Comparison of ENCODE assay signal across 11 cellular contexts in the genomic region with DNA sequence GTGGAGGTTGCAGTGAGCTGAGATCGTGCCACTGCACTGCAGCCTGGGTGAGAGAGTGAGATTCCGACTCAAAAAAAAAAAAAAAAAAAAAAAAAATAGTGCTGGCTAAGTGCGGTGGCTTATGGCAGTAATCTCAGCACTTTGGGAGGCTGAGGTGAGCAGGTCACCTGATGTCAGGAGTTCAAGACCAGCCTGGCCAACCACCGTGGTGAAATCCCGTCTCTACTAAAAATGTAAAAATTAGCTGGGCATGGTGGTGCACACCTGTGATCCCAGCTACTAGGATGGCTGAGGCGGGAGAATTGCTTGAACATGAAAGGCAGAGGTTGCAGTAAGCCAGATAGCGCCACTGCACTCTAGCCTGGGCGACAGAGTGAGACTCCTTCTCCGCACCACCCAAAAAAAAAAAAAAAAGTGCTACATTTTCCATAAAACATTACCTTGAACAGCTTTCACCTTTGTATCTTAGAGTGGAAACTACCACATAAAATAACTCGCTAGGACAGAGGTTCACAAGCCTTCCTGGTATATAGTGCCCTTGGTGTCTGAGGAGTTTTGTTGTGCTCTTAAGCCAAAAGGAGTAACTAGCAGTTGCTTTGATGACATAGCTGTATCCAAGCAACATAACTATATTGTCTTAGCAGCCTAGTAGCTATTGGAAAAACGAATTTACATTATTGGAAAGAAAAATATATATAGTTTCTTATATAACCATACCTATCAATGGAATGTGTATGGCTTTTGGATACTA. TPM values are rescaled to one million over a fixed set of nuclear protein-coding genes. Genes with fewer than 3 reads are reported as not detected.
DNase-seq lines count a peak whose midpoint lies in the region; ATAC-seq and TF ChIP-seq lines count a peak whose summit lies in the region.
"Had no signal": no experiment of that assay in that cellular context is flagged by ENCODE, and none has a peak within 500 bp of the region (broad histone marks: within the 10 kb centered on the region; RNA-seq: fewer than 3 reads in every experiment).

No MANE protein-coding gene starts in this region.

- H3K4me3 Mint-ChIP-seq in stimulated activated naive CD8-positive, alpha-beta T cell treated with anti-CD3 and anti-CD28 coated beads, Interleukin-15, amount 100 ng/mL, for 72 hours, result no peak overlapping the region
- H3K4me3 Mint-ChIP-seq: stimulated activated naive B cell treated with anti-CD40 and anti-IgM and Interleukin-4, amounts not matched to agents 10 μg/mL and 1 μg/mL and 100 μg/mL, for 72 hours had no signal

- H3K27ac ChIP-seq in RWPE1, result peak overlapping the region; percentile 26

- H3K27me3 Mint-ChIP-seq in stimulated activated naive CD8-positive, alpha-beta T cell treated with anti-CD3 and anti-CD28 coated beads, Interleukin-15, amount 100 ng/mL, for 72 hours, result no peaks in the 10 kb centered on the region
- H3K27me3 Mint-ChIP-seq: stimulated activated naive B cell treated with anti-CD40 and anti-IgM and Interleukin-4, amounts not matched to agents 10 μg/mL and 1 μg/mL and 100 μg/mL, for 72 hours had no signal

- CTCF ChIA-PET in RWPE1 (lab: Yijun Ruan, JAX), result interaction anchor here (0.5 kb wide), 1 partner anchor 17 kb away, joined by 12 read pairs; no protein-coding TSS in a partner anchor

- no peak for DNase-seq in Right ventricle myocardium superior
- no peak for DNase-seq in Right ventricle myocardium inferior (ENCODE audit: missing footprints)
- no peak for DNase-seq in RWPE1 (ENCODE audit: low spot score)
- DNase-seq in ecto neural progenitor cell (ENCODE audit: low spot score), result peak; percentile 24
- DNase-seq in stimulated activated naive CD8-positive, alpha-beta T cell treated with anti-CD3 and anti-CD28 coated beads, Interleukin-15, amount 100 ng/mL, for 72 hours, result peak in 1 of 2 donors; percentile 7
- DNase-seq in NCI-H2227 treated with DMSO at 0.1 percent for 48 hours (lab: John Stamatoyannopoulos, UW), result no peak
- DNase-seq: aorta; stimulated activated naive B cell treated with anti-CD40 and anti-IgM and Interleukin-4, amounts not matched to agents 10 μg/mL and 1 μg/mL and 100 μg/mL, for 72 hours had no signal

- TF ChIP-seq CTCF in RWPE1 (conservative IDR thresholded peaks at IDR 0.05; ENCODE audit: low read depth), result no peak

- H3K9me3 Mint-ChIP-seq in stimulated activated naive CD8-positive, alpha-beta T cell treated with anti-CD3 and anti-CD28 coated beads, Interleukin-15, amount 100 ng/mL, for 72 hours, result no peaks in the 10 kb centered on the region
- H3K9me3 Mint-ChIP-seq: stimulated activated naive B cell treated with anti-CD40 and anti-IgM and Interleukin-4, amounts not matched to agents 10 μg/mL and 1 μg/mL and 100 μg/mL, for 72 hours had no signal

- peak overlapping the region; percentile 19 to 87 for H3K27ac Mint-ChIP-seq in stimulated activated naive CD8-positive, alpha-beta T cell treated with anti-CD3 and anti-CD28 coated beads, Interleukin-15, amount 100 ng/mL, for 72 hours
- H3K27ac Mint-ChIP-seq: stimulated activated naive B cell treated with anti-CD40 and anti-IgM and Interleukin-4, amounts not matched to agents 10 μg/mL and 1 μg/mL and 100 μg/mL, for 72 hours had no signal

- H3K4me1 Mint-ChIP-seq in stimulated activated naive CD8-positive, alpha-beta T cell treated with anti-CD3 and anti-CD28 coated beads, Interleukin-15, amount 100 ng/mL, for 72 hours, result peaks cover 82% of the 10 kb centered on the region

- intact Hi-C loops in Right ventricle myocardium superior (cut with DNase I) (no loop called here), Right ventricle myocardium inferior (cut with DNase I) (no loop called here)

- ATAC-seq in Right ventricle myocardium superior (ENCODE audit: poor library complexity) (peak; percentile 37), Right ventricle myocardium inferior (no peak), GM19328 (IDR thresholded peaks at IDR 0.05; ENCODE audit: unreplicated experiment) (no peak), GM21390 (IDR thresholded peaks at IDR 0.05; ENCODE audit: unreplicated experiment) (no peak)
- ATAC-seq in stimulated activated naive CD8-positive, alpha-beta T cell treated with anti-CD3 and anti-CD28 coated beads, Interleukin-15, amount 100 ng/mL, for 72 hours, result no peak
- ATAC-seq: Panc1 had no signal

- POLR2A ChIA-PET in RWPE1 (lab: Yijun Ruan, JAX; ENCODE audit: low non-redundant PET), result interaction anchor here (1.1 kb wide), 1 partner anchor 9 kb away, joined by 3 read pairs; no protein-coding TSS in a partner anchor

RNA-seq across cellular contexts. Expression of a gene that starts 11.1 kb away (rescaled TPM):
- total RNA-seq in Right ventricle myocardium superior (132 TPM), Right ventricle myocardium inferior (132 TPM)

RNA-seq across cellular contexts. Expression of a gene that starts 31.2 kb away (rescaled TPM):
- total RNA-seq in Right ventricle myocardium superior (3,077 TPM), Right ventricle myocardium inferior (3,152 TPM)

RNA-seq across cellular contexts. Expression of a gene that starts 46.9 kb away (rescaled TPM):
- total RNA-seq in Right ventricle myocardium superior (28.5 TPM), Right ventricle myocardium inferior (31.4 TPM)

RNA-seq across cellular contexts. Expression of a gene that starts 48.1 kb away (rescaled TPM):
- total RNA-seq in Right ventricle myocardium superior (449 TPM), Right ventricle myocardium inferior (432 TPM)
